1 cellular context compared by ENCODE assay signal in the genomic region with DNA sequence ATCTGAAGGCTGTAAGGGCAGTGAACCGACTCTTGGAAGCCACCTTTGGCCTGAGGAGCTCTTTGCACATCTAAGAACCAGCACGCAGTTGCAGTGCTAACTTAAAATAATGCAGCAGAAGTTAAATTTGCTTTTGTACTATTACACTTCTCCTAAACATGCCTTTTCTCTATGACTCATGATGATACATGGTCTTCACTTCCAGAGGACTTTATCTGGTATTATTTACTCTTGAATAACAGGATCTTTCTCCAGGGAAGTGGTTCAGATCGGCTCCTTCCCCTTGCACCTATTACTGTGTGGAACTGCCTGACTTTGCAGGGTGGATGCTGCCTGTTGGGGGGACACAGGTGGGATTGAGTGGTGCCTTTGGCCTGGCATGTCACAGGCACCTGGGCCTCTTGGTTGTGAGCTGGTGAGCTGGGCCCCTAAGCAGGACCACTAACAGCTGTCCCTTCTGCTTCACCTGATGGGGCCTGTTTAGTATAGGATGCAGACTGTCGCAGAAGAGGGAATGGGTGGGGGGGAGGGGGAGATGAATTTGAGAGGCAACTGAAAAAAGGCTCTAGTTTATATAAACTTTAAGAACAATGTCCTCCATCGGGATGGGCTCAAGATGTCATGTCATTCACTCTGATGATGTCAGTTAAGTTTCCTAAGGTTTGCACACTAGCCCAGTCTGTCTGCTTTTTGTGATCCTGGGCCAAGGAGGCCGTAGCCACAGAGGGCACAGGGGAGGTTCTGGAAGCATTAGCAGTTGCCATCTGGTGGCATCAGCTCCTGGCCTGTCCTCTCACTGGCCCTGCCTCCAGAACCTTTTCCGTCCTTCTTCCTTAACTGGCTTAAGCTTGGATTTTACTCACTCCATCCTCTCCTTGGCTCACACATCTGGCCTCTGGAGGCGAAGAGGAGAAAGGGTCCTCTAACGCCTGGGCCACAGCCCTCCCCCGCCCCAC.
TF ChIP-seq lines count a peak whose summit lies in the region.

No MANE protein-coding gene starts in this region.

TF ChIP-seq in SK-N-SH, 30 proteins besides CTCF, POLR2A, EP300 and RAD21:
- TF ChIP-seq USF1 (IDR thresholded peaks at IDR 0.05; ENCODE audit: borderline replicate concordance, low read depth) (no peak), JUND (IDR thresholded peaks at IDR 0.05) (0 out of 2 replicates have a peak, but pooled peaks have one; percentile 10), FOSL2 (IDR thresholded peaks at IDR 0.05; ENCODE audit: borderline replicate concordance, low read depth) (peak; percentile 58; the same call in 1 of the 2 replicates)
